Comparison of ENCODE assay signal across 14 cellular contexts in the genomic region with DNA sequence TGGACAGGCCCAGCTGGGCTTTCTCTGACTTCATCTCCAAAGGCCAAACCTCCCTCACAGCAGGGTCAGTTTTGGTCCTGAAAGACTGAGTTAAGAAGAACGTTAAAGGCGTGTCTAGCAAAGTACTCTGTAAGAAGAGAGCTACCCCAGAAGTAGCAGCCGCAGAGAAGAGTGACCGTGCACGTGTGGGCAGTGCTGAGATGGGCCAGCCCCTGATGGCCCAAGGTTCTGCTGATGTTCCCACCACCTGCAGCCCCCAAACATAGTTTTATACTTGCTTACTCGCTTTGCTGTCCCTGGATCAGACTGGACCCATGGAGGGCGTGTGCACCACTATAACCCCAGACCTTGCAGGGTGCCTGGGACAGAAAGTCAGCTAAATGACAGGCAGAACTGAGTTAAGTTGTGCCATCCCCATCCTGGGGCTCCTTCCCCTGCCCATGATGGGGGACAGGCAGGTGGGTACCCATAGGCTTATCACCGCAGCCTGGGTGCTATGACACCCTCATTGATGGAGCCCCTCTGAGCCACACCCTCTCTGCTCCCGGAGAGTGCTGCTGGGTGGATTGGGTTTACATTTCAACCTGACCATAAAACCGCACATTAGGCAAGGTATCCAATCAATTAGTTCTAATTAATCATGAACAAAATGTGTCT.
DNase-seq lines count a peak whose midpoint lies in the region; ATAC-seq and TF ChIP-seq lines count a peak whose summit lies in the region.
"Had no signal": no experiment of that assay in that cellular context is flagged by ENCODE, and none has a peak within 500 bp of the region (broad histone marks: within the 10 kb centered on the region; RNA-seq: fewer than 3 reads in every experiment).

No MANE protein-coding gene starts in this region.

- peak; percentile 25 for ATAC-seq in GM21423 (IDR thresholded peaks at IDR 0.05; ENCODE audit: unreplicated experiment)
- ATAC-seq in HG03457 (IDR thresholded peaks at IDR 0.05; ENCODE audit: unreplicated experiment), result peak; percentile 42
- ATAC-seq in natural killer cell, result peak in 1 of 3 donors; percentile 30
- no peak for ATAC-seq in left colon

- POLR2A ChIA-PET in activated CD4-positive, alpha-beta T cell treated with anti-CD3 and anti-CD28 coated beads, Interleukin-2, amount 10 ng/mL, durations not matched to agents 7 days and 5 days (lab: Charles Lee), result interaction anchor here (0.6 kb wide), 1 partner anchor 31 kb away, joined by 8 read pairs; no protein-coding TSS in a partner anchor

- TF ChIP-seq CTCF in natural killer cell (IDR thresholded peaks at IDR 0.05), result no peak

- H3K36me3 Mint-ChIP-seq in activated CD4-positive, alpha-beta T cell treated with anti-CD3 and anti-CD28 coated beads, Interleukin-2, amount 10 ng/mL, durations not matched to agents 7 days and 5 days (ENCODE audit: low read depth), result no peaks in the 10 kb centered on the region
- H3K36me3 Mint-ChIP-seq in natural killer cell, result no peaks in the 10 kb centered on the region
- H3K36me3 Mint-ChIP-seq: brain had no signal

- intact Hi-C loops in natural killer cell (cut with micrococcal nuclease), result no loop called here
- intact Hi-C loops in left colon (cut with DNase I, micrococcal nuclease), result no loop called here

- peaks cover 42% of the 10 kb centered on the region for H3K4me1 Mint-ChIP-seq in activated CD4-positive, alpha-beta T cell treated with anti-CD3 and anti-CD28 coated beads, Interleukin-2, amount 10 ng/mL, durations not matched to agents 7 days and 5 days
- peaks cover 16 to 21% of the 10 kb centered on the region in 2 donors for H3K4me1 Mint-ChIP-seq in natural killer cell

- H3K9me3 Mint-ChIP-seq in activated CD4-positive, alpha-beta T cell treated with anti-CD3 and anti-CD28 coated beads, Interleukin-2, amount 10 ng/mL, durations not matched to agents 7 days and 5 days, result no peaks in the 10 kb centered on the region
- no peaks in the 10 kb centered on the region for H3K9me3 Mint-ChIP-seq in natural killer cell
- H3K9me3 Mint-ChIP-seq: neural crest cell had no signal

- peaks cover 6% of the 10 kb centered on the region for H3K27me3 Mint-ChIP-seq in activated CD4-positive, alpha-beta T cell treated with anti-CD3 and anti-CD28 coated beads, Interleukin-2, amount 10 ng/mL, durations not matched to agents 7 days and 5 days
- H3K27me3 Mint-ChIP-seq in natural killer cell (ENCODE audit: low read depth in 2 of 2), result peaks cover 0 to 1% of the 10 kb centered on the region in 2 donors

- no peak overlapping the region for H3K4me3 Mint-ChIP-seq in activated CD4-positive, alpha-beta T cell treated with anti-CD3 and anti-CD28 coated beads, Interleukin-2, amount 10 ng/mL, durations not matched to agents 7 days and 5 days
- H3K4me3 Mint-ChIP-seq in natural killer cell, result peak overlapping the region; percentile 68
- H3K4me3 Mint-ChIP-seq: brain, neural crest cell had no signal

- CTCF ChIA-PET in activated CD4-positive, alpha-beta T cell treated with anti-CD3 and anti-CD28 coated beads, Interleukin-2, amount 10 ng/mL, durations not matched to agents 7 days and 5 days (lab: Charles Lee), result no interaction called here

- DNase-seq in activated CD4-positive, alpha-beta T cell treated with anti-CD3 and anti-CD28 coated beads, Interleukin-2, amount 10 ng/mL, durations not matched to agents 7 days and 5 days, result peak; percentile 10
- DNase-seq in activated CD4-positive, alpha-beta T cell treated with anti-CD3 and anti-CD28 coated beads for 4 hours, result no peak
- DNase-seq in natural killer cell (no peak), D341Med (ENCODE audit: low spot score) (no peak), left colon (no peak), occipital lobe (lab: John Stamatoyannopoulos, UW) (no peak)
- DNase-seq: activated gamma-delta T cell treated with Interleukin-2 at 50 U/mL for 16 hours; effector memory CD4-positive, alpha-beta T cell; lower lobe of right lung; NCI-H2029 had no signal

- H3K27ac Mint-ChIP-seq in activated CD4-positive, alpha-beta T cell treated with anti-CD3 and anti-CD28 coated beads, Interleukin-2, amount 10 ng/mL, durations not matched to agents 7 days and 5 days, result peak overlapping the region; percentile 78
- no peak overlapping the region for H3K27ac Mint-ChIP-seq in natural killer cell
- H3K27ac Mint-ChIP-seq: brain had no signal
